14 cellular contexts compared by ENCODE assay signal in the genomic region with DNA sequence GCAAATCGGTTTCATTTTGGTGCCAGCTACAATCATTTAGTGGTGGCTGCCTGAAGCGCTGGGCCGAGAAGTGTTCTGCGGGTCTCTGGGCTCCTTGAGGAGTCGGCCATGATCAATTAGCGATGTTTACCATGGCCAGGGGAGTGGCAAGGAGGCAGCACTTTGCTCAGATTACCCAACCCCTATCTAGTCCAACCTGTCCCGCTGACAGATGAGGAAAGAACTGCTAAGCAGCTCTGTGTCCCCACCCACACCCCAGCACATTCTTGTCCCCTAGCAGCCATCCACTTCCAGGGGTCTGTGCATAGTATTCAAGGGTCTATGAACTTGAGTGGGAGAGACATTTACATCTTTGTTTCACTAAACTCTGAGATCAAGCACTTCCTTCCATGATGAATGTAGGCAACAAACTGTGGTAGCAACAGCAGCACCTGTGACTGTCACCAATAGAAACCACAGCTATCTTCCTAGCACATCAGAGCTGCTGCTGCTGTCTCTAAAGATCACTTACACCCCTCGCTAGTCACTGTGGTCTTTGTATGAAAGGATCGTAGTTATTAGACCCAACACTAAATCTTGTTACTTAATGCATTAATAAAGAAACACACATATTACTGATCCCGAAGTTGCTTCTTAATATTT.
DNase-seq lines count a peak whose midpoint lies in the region; ATAC-seq and TF ChIP-seq lines count a peak whose summit lies in the region.
"Had no signal": no experiment of that assay in that cellular context is flagged by ENCODE, and none has a peak within 500 bp of the region (broad histone marks: within the 10 kb centered on the region; RNA-seq: fewer than 3 reads in every experiment).

No MANE protein-coding gene starts in this region.

- peak; percentile 63 for DNase-seq in activated CD8-positive, alpha-beta memory T cell treated with anti-CD3 and anti-CD28 coated beads, Interleukin-2, amount 10 ng/mL, durations not matched to agents 7 days and 5 days
- no peak for DNase-seq in activated CD8-positive, alpha-beta memory T cell treated with anti-CD3 and anti-CD28 coated beads for 24 hours
- DNase-seq in WTC11 (ENCODE audit: low spot score): no peak
- peak; percentile 51 for DNase-seq in central memory CD4-positive, alpha-beta T cell
- DNase-seq in stimulated activated effector memory CD8-positive, alpha-beta T cell treated with anti-CD3 and anti-CD28 coated beads, Interleukin-12 subunit alpha, Interleukin-12 subunit beta, amount 100 ng/mL, for 72 hours (ENCODE audit: low spot score in 2 of 2): peak in 1 of 2 donors; percentile 48
- DNase-seq in NCI-H345 (lab: John Stamatoyannopoulos, UW): no peak
- DNase-seq in activated CD4-positive, CD25-positive, alpha-beta regulatory T cell treated with anti-CD3 and anti-CD28 coated beads, Interleukin-2, amount 50 U/mL, for 72 hours: no peak
- DNase-seq: activated CD8-positive, alpha-beta memory T cell treated with anti-CD3 and anti-CD28 coated beads, Interleukin-2, amount 50 U/mL, for 4 hours; DMS 273 treated with DMSO at 0.1 percent for 48 hours; erythroblast; lower lobe of right lung; Peyer's patch; stimulated activated CD4-positive, alpha-beta T cell treated with anti-CD3 and anti-CD28 coated beads, Interleukin-12 subunit alpha, Interleukin-12 subunit beta, amount 100 ng/mL, for 4 hours had no signal

- ATAC-seq in activated CD8-positive, alpha-beta memory T cell treated with anti-CD3 and anti-CD28 coated beads, Interleukin-2, amount 10 ng/mL, durations not matched to agents 7 days and 5 days: peak; percentile 92
- ATAC-seq in WTC11 (peak; percentile 53), HG03520 (IDR thresholded peaks at IDR 0.05; ENCODE audit: unreplicated experiment) (no peak)
- peak; percentile 91 for ATAC-seq in stimulated activated effector memory CD8-positive, alpha-beta T cell treated with anti-CD3 and anti-CD28 coated beads, Interleukin-12 subunit alpha, Interleukin-12 subunit beta, amount 100 ng/mL, for 72 hours
- ATAC-seq: lower lobe of right lung had no signal

- H3K4me3 Mint-ChIP-seq in activated CD8-positive, alpha-beta memory T cell treated with anti-CD3 and anti-CD28 coated beads, Interleukin-2, amount 10 ng/mL, durations not matched to agents 7 days and 5 days: peak overlapping the region; percentile 45
- no peak overlapping the region for H3K4me3 Mint-ChIP-seq in WTC11
- peak overlapping the region; percentile 46 for H3K4me3 Mint-ChIP-seq in stimulated activated effector memory CD8-positive, alpha-beta T cell treated with anti-CD3 and anti-CD28 coated beads, Interleukin-12 subunit alpha, Interleukin-12 subunit beta, amount 100 ng/mL, for 72 hours

- POLR2A ChIA-PET in WTC11 (lab: Charles Lee): no interaction called here

- no peaks in the 10 kb centered on the region for H3K27me3 Mint-ChIP-seq in activated CD8-positive, alpha-beta memory T cell treated with anti-CD3 and anti-CD28 coated beads, Interleukin-2, amount 10 ng/mL, durations not matched to agents 7 days and 5 days
- no peaks in the 10 kb centered on the region; the same call in 1 of the 2 replicates for H3K27me3 Mint-ChIP-seq in WTC11 (ENCODE audit: low read depth)

- peak overlapping the region; percentile 89 for H3K27ac Mint-ChIP-seq in activated CD8-positive, alpha-beta memory T cell treated with anti-CD3 and anti-CD28 coated beads, Interleukin-2, amount 10 ng/mL, durations not matched to agents 7 days and 5 days
- H3K27ac Mint-ChIP-seq in WTC11: no peak overlapping the region; the same call in 1 of the 2 replicates
- peak overlapping the region; percentile 80 for H3K27ac Mint-ChIP-seq in stimulated activated effector memory CD8-positive, alpha-beta T cell treated with anti-CD3 and anti-CD28 coated beads, Interleukin-12 subunit alpha, Interleukin-12 subunit beta, amount 100 ng/mL, for 72 hours

- H3K4me1 Mint-ChIP-seq in activated CD8-positive, alpha-beta memory T cell treated with anti-CD3 and anti-CD28 coated beads, Interleukin-2, amount 10 ng/mL, durations not matched to agents 7 days and 5 days: peaks cover 25% of the 10 kb centered on the region
- H3K4me1 Mint-ChIP-seq in WTC11: peaks cover 47% of the 10 kb centered on the region
- peaks cover 21% of the 10 kb centered on the region for H3K4me1 Mint-ChIP-seq in stimulated activated effector memory CD8-positive, alpha-beta T cell treated with anti-CD3 and anti-CD28 coated beads, Interleukin-12 subunit alpha, Interleukin-12 subunit beta, amount 100 ng/mL, for 72 hours

- no peak for TF ChIP-seq CTCF in WTC11 (IDR thresholded peaks at IDR 0.05)

- peaks cover 2% of the 10 kb centered on the region for H3K9me3 Mint-ChIP-seq in activated CD8-positive, alpha-beta memory T cell treated with anti-CD3 and anti-CD28 coated beads, Interleukin-2, amount 10 ng/mL, durations not matched to agents 7 days and 5 days (ENCODE audit: low read depth)
- no peaks in the 10 kb centered on the region for H3K9me3 Mint-ChIP-seq in WTC11
- no peaks in the 10 kb centered on the region for H3K9me3 Mint-ChIP-seq in stimulated activated effector memory CD8-positive, alpha-beta T cell treated with anti-CD3 and anti-CD28 coated beads, Interleukin-12 subunit alpha, Interleukin-12 subunit beta, amount 100 ng/mL, for 72 hours

- CTCF ChIA-PET in activated CD8-positive, alpha-beta memory T cell treated with anti-CD3 and anti-CD28 coated beads, Interleukin-2, amount 10 ng/mL, durations not matched to agents 7 days and 5 days (lab: Charles Lee): no interaction called here
- CTCF ChIA-PET in WTC11 (lab: Charles Lee): interaction anchor here (1.5 kb wide), 1 partner anchor 36 kb away, joined by 6 read pairs; no protein-coding TSS in a partner anchor

- no peaks in the 10 kb centered on the region for H3K36me3 Mint-ChIP-seq in activated CD8-positive, alpha-beta memory T cell treated with anti-CD3 and anti-CD28 coated beads, Interleukin-2, amount 10 ng/mL, durations not matched to agents 7 days and 5 days
- H3K36me3 Mint-ChIP-seq in WTC11: no peaks in the 10 kb centered on the region
- H3K36me3 Mint-ChIP-seq in stimulated activated effector memory CD8-positive, alpha-beta T cell treated with anti-CD3 and anti-CD28 coated beads, Interleukin-12 subunit alpha, Interleukin-12 subunit beta, amount 100 ng/mL, for 72 hours: no peaks in the 10 kb centered on the region

TF ChIP-seq in WTC11, 78 proteins besides CTCF, POLR2A, EP300 and RAD21 (continues in another document):
- TF ChIP-seq, protein P1, sequence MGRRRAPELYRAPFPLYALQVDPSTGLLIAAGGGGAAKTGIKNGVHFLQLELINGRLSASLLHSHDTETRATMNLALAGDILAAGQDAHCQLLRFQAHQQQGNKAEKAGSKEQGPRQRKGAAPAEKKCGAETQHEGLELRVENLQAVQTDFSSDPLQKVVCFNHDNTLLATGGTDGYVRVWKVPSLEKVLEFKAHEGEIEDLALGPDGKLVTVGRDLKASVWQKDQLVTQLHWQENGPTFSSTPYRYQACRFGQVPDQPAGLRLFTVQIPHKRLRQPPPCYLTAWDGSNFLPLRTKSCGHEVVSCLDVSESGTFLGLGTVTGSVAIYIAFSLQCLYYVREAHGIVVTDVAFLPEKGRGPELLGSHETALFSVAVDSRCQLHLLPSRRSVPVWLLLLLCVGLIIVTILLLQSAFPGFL (CRISPR knock-in tag; IDR thresholded peaks at IDR 0.05; ENCODE audit: borderline replicate concordance): no peak
- TF ChIP-seq CREB1 (CRISPR knock-in tag; IDR thresholded peaks at IDR 0.05): no peak
- TF ChIP-seq ELF4 (CRISPR knock-in tag; IDR thresholded peaks at IDR 0.05; ENCODE audit: low read depth): no peak
- no peak for TF ChIP-seq TP53 (CRISPR knock-in tag; IDR thresholded peaks at IDR 0.05)
- TF ChIP-seq JAZF1 (CRISPR knock-in tag; IDR thresholded peaks at IDR 0.05): no peak
- no peak for TF ChIP-seq ZNF425 (CRISPR knock-in tag; conservative IDR thresholded peaks at IDR 0.05)
- TF ChIP-seq, protein P2, sequence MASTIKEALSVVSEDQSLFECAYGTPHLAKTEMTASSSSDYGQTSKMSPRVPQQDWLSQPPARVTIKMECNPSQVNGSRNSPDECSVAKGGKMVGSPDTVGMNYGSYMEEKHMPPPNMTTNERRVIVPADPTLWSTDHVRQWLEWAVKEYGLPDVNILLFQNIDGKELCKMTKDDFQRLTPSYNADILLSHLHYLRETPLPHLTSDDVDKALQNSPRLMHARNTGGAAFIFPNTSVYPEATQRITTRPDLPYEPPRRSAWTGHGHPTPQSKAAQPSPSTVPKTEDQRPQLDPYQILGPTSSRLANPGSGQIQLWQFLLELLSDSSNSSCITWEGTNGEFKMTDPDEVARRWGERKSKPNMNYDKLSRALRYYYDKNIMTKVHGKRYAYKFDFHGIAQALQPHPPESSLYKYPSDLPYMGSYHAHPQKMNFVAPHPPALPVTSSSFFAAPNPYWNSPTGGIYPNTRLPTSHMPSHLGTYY (CRISPR knock-in tag; IDR thresholded peaks at IDR 0.05): no peak
- TF ChIP-seq, protein P3, sequence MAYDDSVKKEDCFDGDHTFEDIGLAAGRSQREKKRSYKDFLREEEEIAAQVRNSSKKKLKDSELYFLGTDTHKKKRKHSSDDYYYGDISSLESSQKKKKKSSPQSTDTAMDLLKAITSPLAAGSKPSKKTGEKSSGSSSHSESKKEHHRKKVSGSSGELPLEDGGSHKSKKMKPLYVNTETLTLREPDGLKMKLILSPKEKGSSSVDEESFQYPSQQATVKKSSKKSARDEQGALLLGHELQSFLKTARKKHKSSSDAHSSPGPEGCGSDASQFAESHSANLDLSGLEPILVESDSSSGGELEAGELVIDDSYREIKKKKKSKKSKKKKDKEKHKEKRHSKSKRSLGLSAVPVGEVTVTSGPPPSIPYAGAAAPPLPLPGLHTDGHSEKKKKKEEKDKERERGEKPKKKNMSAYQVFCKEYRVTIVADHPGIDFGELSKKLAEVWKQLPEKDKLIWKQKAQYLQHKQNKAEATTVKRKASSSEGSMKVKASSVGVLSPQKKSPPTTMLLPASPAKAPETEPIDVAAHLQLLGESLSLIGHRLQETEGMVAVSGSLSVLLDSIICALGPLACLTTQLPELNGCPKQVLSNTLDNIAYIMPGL (CRISPR knock-in tag; IDR thresholded peaks at IDR 0.05): no peak

Comparison
In these comparisons a context has a peak if more than half of its experiments do, and no peak if none do; other contexts are left out.
1. DNase-seq: peak in activated CD8-positive, alpha-beta memory T cell treated with anti-CD3 and anti-CD28 coated beads, Interleukin-2, amount 10 ng/mL, durations not matched to agents 7 days and 5 days (single experiment) and central memory CD4-positive, alpha-beta T cell (single experiment); none in activated CD8-positive, alpha-beta memory T cell treated with anti-CD3 and anti-CD28 coated beads for 24 hours (single experiment), WTC11 (single experiment), NCI-H345 (single experiment) and activated CD4-positive, CD25-positive, alpha-beta regulatory T cell treated with anti-CD3 and anti-CD28 coated beads, Interleukin-2, amount 50 U/mL, for 72 hours (single experiment).